Comparison of ENCODE assay signal across 3 cellular contexts in genomic region chr2:171483793-171484192, GRCh38.
TF ChIP-seq lines count a peak whose summit lies in the region.

No MANE protein-coding gene starts in this region.

TF ChIP-seq in A549, 52 proteins besides CTCF, POLR2A, EP300 and RAD21:
- TF ChIP-seq MAFK (IDR thresholded peaks at IDR 0.05; ENCODE audit: partially characterized antibody), result peak; percentile 74
- no peak for TF ChIP-seq NPAS2 (CRISPR knock-in tag; IDR thresholded peaks at IDR 0.05; ENCODE audit: borderline replicate concordance)
- TF ChIP-seq ESRRA (IDR thresholded peaks at IDR 0.05; ENCODE audit: borderline replicate concordance, low read length), result no peak
- no peak for TF ChIP-seq PHF8 (IDR thresholded peaks at IDR 0.05; ENCODE audit: borderline replicate concordance, low read depth)

TF ChIP-seq in IMR-90, 13 proteins besides CTCF, POLR2A, EP300 and RAD21:
- TF ChIP-seq MXI1 (IDR thresholded peaks at IDR 0.05; ENCODE audit: borderline replicate concordance, low read depth, low read length) (no peak), MAFK (IDR thresholded peaks at IDR 0.05; ENCODE audit: low read depth, low read length) (peak; percentile 76), NFE2L2 (IDR thresholded peaks at IDR 0.05; ENCODE audit: low read depth, low read length) (no peak)

TF ChIP-seq in K562, 482 proteins besides CTCF, POLR2A, EP300 and RAD21:
- no peak for TF ChIP-seq MTA3 (IDR thresholded peaks at IDR 0.05; ENCODE audit: borderline replicate concordance)
- no peak for TF ChIP-seq MECOM (CRISPR knock-in tag; IDR thresholded peaks at IDR 0.05)
- peak; percentile 88 for TF ChIP-seq ZNF316 (IDR thresholded peaks at IDR 0.05)
- TF ChIP-seq C11orf30 (IDR thresholded peaks at IDR 0.05; ENCODE audit: low read depth), result peak; percentile 69
- peak; percentile 66; the same call in 1 of the 2 replicates for TF ChIP-seq MAFG (tag; conservative IDR thresholded peaks at IDR 0.05)
TF ChIP-seq in K562: peak in this region for 3.
